Comparison of ENCODE assay signal across 7 cellular contexts in the genomic region with DNA sequence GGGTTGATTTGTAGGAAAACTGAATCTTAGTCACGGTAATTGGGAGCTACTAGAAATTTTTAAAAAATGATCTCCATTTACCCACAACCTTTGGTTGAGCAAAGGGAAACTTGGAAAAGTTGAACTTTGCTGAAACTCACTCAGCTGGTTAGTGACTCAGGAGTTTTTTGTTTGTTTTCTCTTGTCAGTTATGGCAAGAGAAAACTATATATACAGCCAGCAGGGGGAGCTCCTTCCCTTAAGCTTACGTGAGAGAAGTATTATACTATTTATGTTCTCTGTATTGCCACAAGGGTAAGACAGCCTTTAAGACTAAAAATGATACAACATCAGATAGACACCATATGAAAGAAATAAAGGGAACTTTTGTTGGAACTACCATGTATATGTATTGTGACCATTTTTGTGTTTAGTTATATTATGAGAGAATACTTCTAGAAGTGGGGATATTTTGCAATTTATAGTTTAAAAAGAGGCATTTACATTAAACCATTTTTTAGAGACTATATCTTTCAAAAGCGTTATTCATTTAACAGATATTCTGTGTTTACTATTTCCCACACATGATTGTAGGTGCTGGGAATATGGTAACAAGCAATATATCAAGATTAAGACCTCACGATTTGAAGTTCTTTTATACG. TPM values are rescaled to one million over a fixed set of nuclear protein-coding genes. Genes with fewer than 3 reads are reported as not detected.
A peak's percentile ranks its signal among the peaks of the same experiment; 100 is the strongest.
DNase-seq lines count a peak whose midpoint lies in the region; ATAC-seq and TF ChIP-seq lines count a peak whose summit lies in the region.

No MANE protein-coding gene starts in this region.

- no peaks in the 10 kb centered on the region for H3K27me3 ChIP-seq in MG63
- H3K27me3 ChIP-seq in cardiac muscle cell = no peaks in the 10 kb centered on the region

- H3K9me3 Mint-ChIP-seq in activated naive CD4-positive, alpha-beta T cell treated with anti-CD3 and anti-CD28 coated beads, Interleukin-2, amount 50 U/mL, for 72 hours = no peaks in the 10 kb centered on the region

- DNase-seq in HEK293T (ENCODE audit: extremely low spot score) (peak; percentile 65), MG63 (peak; percentile 47), RKO (ENCODE audit: low spot score) (peak; percentile 93), cardiac muscle cell (ENCODE audit: low read depth in 1 of 2, low spot score in 1 of 2) (peak; percentile 85 to 94), retinal pigment epithelial cell (ENCODE audit: low read depth) (peak; percentile 71)
- DNase-seq in activated naive CD4-positive, alpha-beta T cell treated with anti-CD3 and anti-CD28 coated beads, Interleukin-2, amount 50 U/mL, for 72 hours (ENCODE audit: low spot score in 2 of 2) = peak in 1 of 2 donors; percentile 70

- POLR2A ChIA-PET in HEK293T (lab: Yijun Ruan, JAX) = no interaction called here

- peaks cover 9% of the 10 kb centered on the region for H3K4me1 ChIP-seq in cardiac muscle cell (ENCODE audit: low read depth)

- no peaks in the 10 kb centered on the region for H3K9me3 ChIP-seq in MG63
- no peaks in the 10 kb centered on the region for H3K9me3 ChIP-seq in cardiac muscle cell (ENCODE audit: low read depth)

- no peak overlapping the region for H3K27ac ChIP-seq in cardiac muscle cell

- H3K36me3 ChIP-seq in MG63 (no peaks in the 10 kb centered on the region), cardiac muscle cell (no peaks in the 10 kb centered on the region)

- H3K36me3 Mint-ChIP-seq in activated naive CD4-positive, alpha-beta T cell treated with anti-CD3 and anti-CD28 coated beads, Interleukin-2, amount 50 U/mL, for 72 hours = no peaks in the 10 kb centered on the region

- H3K4me3 ChIP-seq in MG63 (no peak overlapping the region), cardiac muscle cell (no peak overlapping the region), retinal pigment epithelial cell (ENCODE audit: low read length) (no peak overlapping the region)

- peak; percentile 81 to 82 for ATAC-seq in activated naive CD4-positive, alpha-beta T cell treated with anti-CD3 and anti-CD28 coated beads, Interleukin-2, amount 50 U/mL, for 72 hours

- no peak overlapping the region for H3K27ac Mint-ChIP-seq in activated naive CD4-positive, alpha-beta T cell treated with anti-CD3 and anti-CD28 coated beads, Interleukin-2, amount 50 U/mL, for 72 hours

- CTCF ChIA-PET in HEK293T (lab: Yijun Ruan, JAX) = interaction anchor here (0.6 to 1.4 kb wide), 11 partner anchors 11 to 926 kb away, joined by 3 to 5 read pairs (median 3); no protein-coding TSS in a partner anchor

- TF ChIP-seq CTCF in GM12873 (IDR thresholded peaks at IDR 0.05; ENCODE audit: insufficient read depth, low read depth, low read length, missing control alignments) = peak; percentile 74
- TF ChIP-seq CTCF in cardiac muscle cell (IDR thresholded peaks at IDR 0.05; ENCODE audit: low read depth, low read length) = peak; percentile 82
- TF ChIP-seq CTCF in retinal pigment epithelial cell (conservative IDR thresholded peaks at IDR 0.05; ENCODE audit: low read depth, low read length) = peak; percentile 83

TF ChIP-seq in HEK293T, 16 proteins besides CTCF, POLR2A, EP300 and RAD21:
- TF ChIP-seq SUZ12 (IDR thresholded peaks at IDR 0.05) = no peak
- no peak for TF ChIP-seq ARNT (IDR thresholded peaks at IDR 0.05)
- TF ChIP-seq SP1 (IDR thresholded peaks at IDR 0.05) = no peak
- no peak for TF ChIP-seq CTBP1 (IDR thresholded peaks at IDR 0.05; ENCODE audit: borderline replicate concordance)
- no peak for TF ChIP-seq ZNF384 (IDR thresholded peaks at IDR 0.05)
- no peak for TF ChIP-seq NFRKB (IDR thresholded peaks at IDR 0.05)
- no peak for TF ChIP-seq LEF1 (IDR thresholded peaks at IDR 0.05; ENCODE audit: borderline replicate concordance)
- TF ChIP-seq FOXM1 (IDR thresholded peaks at IDR 0.05; ENCODE audit: borderline replicate concordance) = no peak
- TF ChIP-seq FOXK2 (IDR thresholded peaks at IDR 0.05) = no peak
- TF ChIP-seq BHLHE40 (IDR thresholded peaks at IDR 0.05; ENCODE audit: borderline replicate concordance) = no peak
- TF ChIP-seq, protein P1, sequence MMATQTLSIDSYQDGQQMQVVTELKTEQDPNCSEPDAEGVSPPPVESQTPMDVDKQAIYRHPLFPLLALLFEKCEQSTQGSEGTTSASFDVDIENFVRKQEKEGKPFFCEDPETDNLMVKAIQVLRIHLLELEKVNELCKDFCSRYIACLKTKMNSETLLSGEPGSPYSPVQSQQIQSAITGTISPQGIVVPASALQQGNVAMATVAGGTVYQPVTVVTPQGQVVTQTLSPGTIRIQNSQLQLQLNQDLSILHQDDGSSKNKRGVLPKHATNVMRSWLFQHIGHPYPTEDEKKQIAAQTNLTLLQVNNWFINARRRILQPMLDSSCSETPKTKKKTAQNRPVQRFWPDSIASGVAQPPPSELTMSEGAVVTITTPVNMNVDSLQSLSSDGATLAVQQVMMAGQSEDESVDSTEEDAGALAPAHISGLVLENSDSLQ (IDR thresholded peaks at IDR 0.05) = no peak

RNA-seq across cellular contexts. Expression of a gene that starts 28.1 kb away (rescaled TPM):
- total RNA-seq in MG63 (2014; rRNA removed; shearing (Covaris generic); ENCODE audit: low replicate concordance) = 0.20 and 0.30 TPM in 2 replicates
- total RNA-seq in activated naive CD4-positive, alpha-beta T cell treated with anti-CD3 and anti-CD28 coated beads, Interleukin-2, amount 50 U/mL, for 72 hours = under 1 TPM; 0.27 to 0.41 TPM
- total RNA-seq in cardiac muscle cell = 0.57 and 1.4 TPM in 2 replicates
- 1.2 TPM in 2 replicates for polyA plus RNA-seq in cardiac muscle cell

RNA-seq across cellular contexts. Expression of a gene that starts 37.1 kb away (rescaled TPM):
- total RNA-seq in MG63 (2014; rRNA removed; shearing (Covaris generic); ENCODE audit: low replicate concordance) = 42.7 and 48.1 TPM in 2 replicates
- 10 to 100 TPM; 21.5 to 26.8 TPM for total RNA-seq in activated naive CD4-positive, alpha-beta T cell treated with anti-CD3 and anti-CD28 coated beads, Interleukin-2, amount 50 U/mL, for 72 hours
- 45.5 and 51.8 TPM in 2 replicates for total RNA-seq in cardiac muscle cell
- 44.0 and 50.2 TPM in 2 replicates for polyA plus RNA-seq in cardiac muscle cell
